Comparison of ENCODE assay signal across 8 cellular contexts in the genomic region with DNA sequence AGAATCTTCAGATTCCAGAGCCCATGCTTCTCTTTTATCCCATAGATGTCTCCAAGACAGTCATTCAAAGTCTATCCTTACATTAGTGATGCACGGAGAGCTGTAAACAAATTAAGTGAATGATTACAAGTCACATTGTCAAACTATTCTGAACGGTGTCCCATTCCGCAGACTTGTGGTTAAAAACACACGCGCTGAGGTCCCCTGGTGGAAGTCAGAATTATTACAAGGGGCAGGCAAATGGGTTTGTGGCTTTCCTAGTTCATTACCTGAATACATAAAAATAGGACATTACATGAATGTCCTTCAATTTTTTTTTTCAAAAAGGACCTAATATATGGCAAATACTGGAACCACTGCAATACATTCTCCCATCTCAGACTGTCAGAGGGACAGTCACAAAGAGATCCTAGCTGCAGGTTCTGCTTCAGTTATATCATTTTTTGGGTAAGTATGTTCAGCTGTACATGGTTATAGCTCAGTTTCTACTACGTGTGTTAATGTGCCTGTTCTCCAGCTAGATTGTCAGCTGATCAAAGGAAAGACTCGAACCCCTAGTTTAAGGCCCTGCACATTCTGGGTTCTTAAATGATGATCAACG. TPM values are rescaled to one million over a fixed set of nuclear protein-coding genes. Genes with fewer than 3 reads are reported as not detected.
DNase-seq lines count a peak whose midpoint lies in the region; ATAC-seq and TF ChIP-seq lines count a peak whose summit lies in the region.

No MANE protein-coding gene starts in this region.

- peaks cover 4 to 9% of the 10 kb centered on the region in 2 donors for H3K4me1 Mint-ChIP-seq in immature natural killer cell

- no peak overlapping the region for H3K27ac ChIP-seq in SK-N-MC

- H3K4me3 ChIP-seq in SK-N-MC, result no peak overlapping the region
- H3K4me3 ChIP-seq in astrocyte of the spinal cord (ENCODE audit: low read depth, low read length), result no peak overlapping the region

- in situ Hi-C loops in astrocyte of the spinal cord (cut with HindIII; ENCODE audit: low sequenced_read_pairs), result no loop called here

- no peaks in the 10 kb centered on the region for H3K9me3 Mint-ChIP-seq in immature natural killer cell

- peak; percentile 64 for ATAC-seq in GM21825 (IDR thresholded peaks at IDR 0.05; ENCODE audit: unreplicated experiment)

- no peaks in the 10 kb centered on the region for H3K36me3 Mint-ChIP-seq in immature natural killer cell

- no peaks in the 10 kb centered on the region for H3K36me3 ChIP-seq in SK-N-MC (ENCODE audit: insufficient read depth, low read length)

- peak; percentile 84 for TF ChIP-seq CTCF in astrocyte of the spinal cord (IDR thresholded peaks at IDR 0.05; ENCODE audit: low read depth, low read length)

- peaks cover 0 to 17% (median 0%) of the 10 kb centered on the region in 3 donors for H3K27me3 Mint-ChIP-seq in immature natural killer cell (ENCODE audit: low read depth in 3 of 3)

- H3K4me3 Mint-ChIP-seq in immature natural killer cell, result no peak overlapping the region

- H3K27ac Mint-ChIP-seq in immature natural killer cell, result no peak overlapping the region

- H3K9ac ChIP-seq in SK-N-MC (ENCODE audit: insufficient read length), result no peak overlapping the region

- H3K9me3 ChIP-seq in SK-N-MC (ENCODE audit: low read depth, low read length), result no peaks in the 10 kb centered on the region

- DNase-seq in GDM1 (lab: John Stamatoyannopoulos, UW) (peak; percentile 26), LHCN-M2 (ENCODE audit: low read depth) (peak; percentile 63), SK-N-MC (ENCODE audit: low read depth, low spot score) (peak; percentile 24), astrocyte of the spinal cord (ENCODE audit: low read depth, low spot score) (peak; percentile 67), immature natural killer cell (peak; percentile 24 to 43 (median 27)), cerebellar nuclear complex (lab: John Stamatoyannopoulos, UW) (no peak)
- peak; percentile 60 for DNase-seq in stimulated activated CD4-positive, alpha-beta T cell treated with anti-CD3 and anti-CD28 coated beads, Interleukin-15, amount 100 ng/mL, for 24 hours

RNA-seq across cellular contexts. Expression of a gene that starts 53.1 kb away (rescaled TPM):
- total RNA-seq in LHCN-M2 (2014; rRNA removed), result 36.2 and 44.5 TPM in 2 replicates
- 0.55 TPM for polyA plus RNA-seq in LHCN-M2 (2012)
- polyA plus RNA-seq in immature natural killer cell, result under 1 TPM in 1 of 3 donors, not detected in 2; 0.16 TPM

Comparison
In these comparisons a context has a peak if more than half of its experiments do, and no peak if none do; other contexts are left out.
1. DNase-seq: peak in GDM1 (single experiment), LHCN-M2 (single experiment), SK-N-MC (single experiment), astrocyte of the spinal cord (single experiment), immature natural killer cell (3 of 3) and stimulated activated CD4-positive, alpha-beta T cell treated with anti-CD3 and anti-CD28 coated beads, Interleukin-15, amount 100 ng/mL, for 24 hours (single experiment); none in cerebellar nuclear complex (0 of 2).